In the genomic region with DNA sequence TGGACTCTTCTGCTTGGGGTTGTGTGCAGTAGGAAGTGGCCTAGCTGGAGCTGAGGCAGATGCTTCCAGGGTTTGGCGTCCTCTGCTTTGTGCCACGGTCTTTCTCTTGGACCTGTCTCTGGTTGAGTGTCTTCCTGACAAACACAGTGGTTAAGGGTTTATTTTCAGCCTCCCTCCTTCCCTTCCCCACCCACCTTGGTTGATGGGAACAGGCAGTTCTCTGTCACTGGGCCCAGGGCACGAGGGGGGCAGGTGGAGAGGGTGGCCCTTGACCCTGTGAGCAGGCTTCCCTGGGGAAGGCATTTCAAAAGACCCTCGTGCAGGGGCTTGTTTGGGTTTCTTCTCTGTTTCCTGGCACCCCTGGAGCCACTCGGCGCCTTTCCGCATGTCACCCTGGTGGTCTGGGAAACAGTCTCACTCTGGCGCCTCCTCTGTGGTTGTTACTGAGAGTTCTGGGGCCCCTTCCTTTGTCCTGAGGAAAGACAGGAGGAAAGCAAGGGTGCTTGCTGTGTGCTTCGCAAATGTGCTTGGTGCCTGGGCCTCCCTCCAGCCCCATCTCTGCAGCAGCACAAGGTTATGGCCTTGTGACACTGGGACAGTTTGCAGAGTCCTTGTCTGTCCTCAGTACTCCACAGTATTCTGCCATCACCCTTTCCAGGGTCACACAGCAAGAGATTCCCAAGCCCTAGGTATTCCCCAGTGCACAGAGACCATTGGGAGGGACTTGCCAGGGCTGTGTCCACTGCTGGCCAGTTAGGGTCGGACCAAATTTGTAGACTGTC, we compare ENCODE assay signal across 20 cellular contexts. TPM values are rescaled to one million over a fixed set of nuclear protein-coding genes. Genes with fewer than 3 reads are reported as not detected.
DNase-seq lines count a peak whose midpoint lies in the region; ATAC-seq, FAIRE-seq and TF ChIP-seq lines count a peak whose summit lies in the region.
"Had no signal": no experiment of that assay in that cellular context is flagged by ENCODE, and none has a peak within 500 bp of the region (broad histone marks: within the 10 kb centered on the region; RNA-seq: fewer than 3 reads in every experiment).

No MANE protein-coding gene starts in this region.

- H3K4me2 ChIP-seq in IMR-90 (ENCODE audit: low read depth, low read length) = no peak overlapping the region

- no peak overlapping the region for H3K4me3 ChIP-seq in IMR-90 (ENCODE audit: insufficient read depth, low read depth, low read length)
- no peak overlapping the region for H3K4me3 ChIP-seq in ascending aorta
- H3K4me3 ChIP-seq: body of pancreas, pancreas had no signal

- H3K9ac ChIP-seq in IMR-90 (ENCODE audit: low read depth, low read length) = no peak overlapping the region

- H3K36me3 ChIP-seq in IMR-90 (ENCODE audit: control insufficient read depth, insufficient read depth, low read length) (peaks cover 82% of the 10 kb centered on the region), ascending aorta (peaks cover 77 to 89% of the 10 kb centered on the region in 2 donors)

- H4K8ac ChIP-seq in IMR-90 (ENCODE audit: low read depth in 2 of 2, low read length in 2 of 2) = no peak overlapping the region

- no peak overlapping the region for H3K4me3 Mint-ChIP-seq in stimulated activated effector memory CD8-positive, alpha-beta T cell treated with anti-CD3 and anti-CD28 coated beads, Interleukin-12 subunit alpha, Interleukin-12 subunit beta, amount 100 ng/mL, for 72 hours
- H3K4me3 Mint-ChIP-seq in chondrocyte (ENCODE audit: unreplicated experiment) = no peak overlapping the region
- H3K4me3 Mint-ChIP-seq: activated CD4-positive, alpha-beta memory T cell treated with anti-CD3 and anti-CD28 coated beads for 36 hours; immature natural killer cell had no signal

- no peak for FAIRE-seq in H54 (lab: Jason Lieb, UNC)
- FAIRE-seq: pancreas, TTC549 had no signal

- no peak for ATAC-seq in IMR-90 (ENCODE audit: low read depth)
- ATAC-seq in left ventricle myocardium superior = peak; percentile 58
- ATAC-seq in stimulated activated effector memory CD8-positive, alpha-beta T cell treated with anti-CD3 and anti-CD28 coated beads, Interleukin-12 subunit alpha, Interleukin-12 subunit beta, amount 100 ng/mL, for 72 hours = no peak
- ATAC-seq: body of pancreas, pancreas had no signal

- H2AFZ ChIP-seq in IMR-90 (replicated peaks; ENCODE audit: low read length, poor library complexity) = no peak overlapping the region

- no peak overlapping the region for H4K91ac ChIP-seq in IMR-90 (ENCODE audit: insufficient read depth, low read depth, low read length)

- H2AK5ac ChIP-seq in IMR-90 (ENCODE audit: low read depth, low read length) = no peak overlapping the region

- TF ChIP-seq CTCF in IMR-90 (conservative IDR thresholded peaks at IDR 0.05; ENCODE audit: low read depth, low read length) (no peak), ascending aorta (IDR thresholded peaks at IDR 0.05) (no peak), chondrocyte (IDR thresholded peaks at IDR 0.05) (no peak)

- H3K27ac ChIP-seq in IMR-90 (ENCODE audit: insufficient read depth, low read length) (peak overlapping the region; percentile 24; the same call in 1 of the 2 replicates), ascending aorta (peak overlapping the region; percentile 40 to 51)
- H3K27ac ChIP-seq: body of pancreas, pancreas had no signal

- no peak overlapping the region for H2BK15ac ChIP-seq in IMR-90 (ENCODE audit: low read depth, low read length)

- in situ Hi-C loops in IMR-90 (cut with MboI; ENCODE audit: low sequenced_read_pairs) (no loop called here), G401 (cut with HindIII; ENCODE audit: low sequenced_read_pairs) (loop anchor here (10.0 kb wide), 1 partner anchor 160 kb away; no protein-coding TSS in a partner anchor)

- CTCF ChIA-PET in IMR-90 (lab: Yijun Ruan, JAX) = no interaction called here

- no peak for DNase-seq in IMR-90
- DNase-seq in ascending aorta (ENCODE audit: low spot score in 2 of 2) = no peak
- no peak for DNase-seq in left ventricle myocardium superior
- no peak for DNase-seq in stimulated activated effector memory CD8-positive, alpha-beta T cell treated with anti-CD3 and anti-CD28 coated beads, Interleukin-12 subunit alpha, Interleukin-12 subunit beta, amount 100 ng/mL, for 72 hours (ENCODE audit: low spot score in 2 of 2)
- DNase-seq in chondrocyte (ENCODE audit: low spot score) = no peak
- no peak for DNase-seq in activated gamma-delta T cell treated with Interleukin-2 at 50 U/mL for 16 hours
- DNase-seq in H54 (ENCODE audit: insufficient read length, low spot score) = no peak
- no peak for DNase-seq in G401 (ENCODE audit: low spot score)
- DNase-seq: activated CD4-positive, alpha-beta memory T cell treated with anti-CD3 and anti-CD28 coated beads for 36 hours; activated effector memory CD4-positive, alpha-beta T cell treated with anti-CD3 and anti-CD28 coated beads, Interleukin-2, amount 50 U/mL, for 16 hours; body of pancreas; DMS79 treated with DMSO at 0.1 percent for 48 hours; foreskin melanocyte; immature natural killer cell; NCI-H187; NCI-H446 treated with DMSO at 0.1 percent for 48 hours; pancreas had no signal

- H2BK5ac ChIP-seq in IMR-90 (ENCODE audit: low read depth, low read length, poor library complexity, severe bottlenecking) = no peak overlapping the region

- H4K20me1 ChIP-seq in IMR-90 (ENCODE audit: insufficient read depth, low read length) = peaks cover 32% of the 10 kb centered on the region

- H3K4me1 ChIP-seq in IMR-90 (ENCODE audit: control insufficient read depth, insufficient read depth, low read length) = peaks cover 13% of the 10 kb centered on the region; the same call in 1 of the 2 replicates
- H3K4me1 ChIP-seq in ascending aorta = peaks cover 0 to 4% of the 10 kb centered on the region in 2 donors
- H3K4me1 ChIP-seq: pancreas had no signal

- dilution Hi-C loops in IMR-90 (cut with HindIII; ENCODE audit: low sequenced_read_pairs, unreplicated experiment) = no loop called here

- peaks cover under 1% of the 10 kb centered on the region for H3K4me1 Mint-ChIP-seq in stimulated activated effector memory CD8-positive, alpha-beta T cell treated with anti-CD3 and anti-CD28 coated beads, Interleukin-12 subunit alpha, Interleukin-12 subunit beta, amount 100 ng/mL, for 72 hours
- peaks cover 19% of the 10 kb centered on the region for H3K4me1 Mint-ChIP-seq in chondrocyte (ENCODE audit: low read depth)

- no peak overlapping the region; the same call in 1 of the 2 replicates for H3K4ac ChIP-seq in IMR-90 (ENCODE audit: low read depth, low read length)

- peaks cover 14% of the 10 kb centered on the region; the same call in 1 of the 2 replicates for H3K9me1 ChIP-seq in IMR-90 (ENCODE audit: insufficient read depth, low read length)

- no peak for TF ChIP-seq RAD21 in IMR-90 (IDR thresholded peaks at IDR 0.05; ENCODE audit: low read length)

- 60% methylated on average over 4 of the region's 10 CpGs; no CpG with 5 or more reads in 1 of the 2 experiments for WGBS in IMR-90 (ENCODE audit: extremely low coverage in 2 of 2, insufficient read length in 1 of 2), 2 experiments

- intact Hi-C loops in IMR-90 (cut with micrococcal nuclease) (no loop called here), ascending aorta (cut with DNase I) (no loop called here), left ventricle myocardium superior (cut with micrococcal nuclease) (no loop called here)

- no peaks in the 10 kb centered on the region for H3K27me3 ChIP-seq in IMR-90 (ENCODE audit: control insufficient read depth, insufficient read depth, low read length)
- no peaks in the 10 kb centered on the region for H3K27me3 ChIP-seq in ascending aorta
- H3K27me3 ChIP-seq: body of pancreas, pancreas had no signal

- TF ChIP-seq POLR2A in IMR-90 (IDR thresholded peaks at IDR 0.05; ENCODE audit: low read depth, low read length) (no peak), H54 (IDR thresholded peaks at IDR 0.05; ENCODE audit: low read depth, low read length) (no peak)

- no peak overlapping the region for H4K5ac ChIP-seq in IMR-90 (ENCODE audit: low read depth, low read length)

- H3K56ac ChIP-seq in IMR-90 (ENCODE audit: extremely low read depth, insufficient read depth, low read length) = no peak overlapping the region

- H2BK120ac ChIP-seq in IMR-90 (ENCODE audit: low read depth, low read length) = no peak overlapping the region

- peaks cover 4 to 45% of the 10 kb centered on the region in 2 experiments; a peak in 3 of 4 replicates for H3K79me1 ChIP-seq in IMR-90 (ENCODE audit: low read depth in 1 of 2, low read length in 2 of 2)

- H3K23ac ChIP-seq in IMR-90 (ENCODE audit: low read depth, low read length) = no peak overlapping the region

- no peak overlapping the region for H3K18ac ChIP-seq in IMR-90 (ENCODE audit: low read depth, low read length)

- H3K36me3 Mint-ChIP-seq in stimulated activated effector memory CD8-positive, alpha-beta T cell treated with anti-CD3 and anti-CD28 coated beads, Interleukin-12 subunit alpha, Interleukin-12 subunit beta, amount 100 ng/mL, for 72 hours = peaks cover 57% of the 10 kb centered on the region
- peaks cover 31% of the 10 kb centered on the region for H3K36me3 Mint-ChIP-seq in chondrocyte (ENCODE audit: low read depth)

- H2BK20ac ChIP-seq in IMR-90 (ENCODE audit: low read depth, low read length) = no peak overlapping the region

- no TSS peak for BruUV-seq in IMR-90 (replicated peaks; lab: Mats Ljungman, UMichigan)

- no peak overlapping the region for H3K14ac ChIP-seq in IMR-90 (replicated peaks; ENCODE audit: low read depth, low read length)

- no peaks in the 10 kb centered on the region for H3K9me3 ChIP-seq in IMR-90 (ENCODE audit: control insufficient read depth, insufficient read depth, low read length)
- no peaks in the 10 kb centered on the region for H3K9me3 ChIP-seq in ascending aorta
- H3K9me3 ChIP-seq: body of pancreas, pancreas had no signal

- H2AK9ac ChIP-seq in IMR-90 (replicated peaks; ENCODE audit: low read depth, low read length, poor library complexity) = no peak overlapping the region

- peak overlapping the region; percentile 44 for H3K27ac Mint-ChIP-seq in stimulated activated effector memory CD8-positive, alpha-beta T cell treated with anti-CD3 and anti-CD28 coated beads, Interleukin-12 subunit alpha, Interleukin-12 subunit beta, amount 100 ng/mL, for 72 hours
- no peak overlapping the region for H3K27ac Mint-ChIP-seq in chondrocyte (ENCODE audit: unreplicated experiment)
- H3K27ac Mint-ChIP-seq: activated CD4-positive, alpha-beta memory T cell treated with anti-CD3 and anti-CD28 coated beads for 36 hours had no signal

- H3K9me3 Mint-ChIP-seq in stimulated activated effector memory CD8-positive, alpha-beta T cell treated with anti-CD3 and anti-CD28 coated beads, Interleukin-12 subunit alpha, Interleukin-12 subunit beta, amount 100 ng/mL, for 72 hours = no peaks in the 10 kb centered on the region
- H3K9me3 Mint-ChIP-seq in chondrocyte (ENCODE audit: low read depth) = no peaks in the 10 kb centered on the region
- H3K9me3 Mint-ChIP-seq: activated CD4-positive, alpha-beta memory T cell treated with anti-CD3 and anti-CD28 coated beads for 36 hours; immature natural killer cell; type B pancreatic cell had no signal

- no peaks in the 10 kb centered on the region for H3K27me3 Mint-ChIP-seq in chondrocyte (ENCODE audit: low read depth)
- H3K27me3 Mint-ChIP-seq: activated CD4-positive, alpha-beta memory T cell treated with anti-CD3 and anti-CD28 coated beads for 36 hours; type B pancreatic cell had no signal

- POLR2A ChIA-PET in IMR-90 (lab: Charles Lee; ENCODE audit: unreplicated experiment) = no interaction called here

RNA-seq across cellular contexts. Expression of gene STAB1, which starts 10.3 kb away (rescaled TPM):
- not detected in 2 replicates for total RNA-seq in IMR-90 (2012; rRNA removed)
- 0.04 TPM in 1 of 2 replicates, not detected in the other for polyA plus RNA-seq in IMR-90 (2012; rRNA removed)
- 0.04 TPM in 1 of 2 replicates, not detected in the other for polyA plus RNA-seq in IMR-90 (2012; cell fraction: cytosol; rRNA removed)
- polyA plus RNA-seq in IMR-90 (2012; cell fraction: nucleus; rRNA removed; ENCODE audit: low replicate concordance) = 0.24 and 0.60 TPM in 2 replicates
- total RNA-seq in ascending aorta = 363 TPM
- 69.7 TPM for total RNA-seq in left ventricle myocardium superior
- not detected in 3 replicates for total RNA-seq in chondrocyte
- total RNA-seq in G401 (2014; rRNA removed; shearing (Covaris generic)) = not detected in 2 replicates

RNA-seq across cellular contexts. Expression of gene NISCH, which starts 29.5 kb away (rescaled TPM):
- total RNA-seq in IMR-90 (2012; rRNA removed) (34.2 and 36.9 TPM in 2 replicates), ascending aorta (58.3 TPM), left ventricle myocardium superior (48.3 TPM), chondrocyte (97.6 to 121 TPM (median 101 TPM) in 3 replicates)
- polyA plus RNA-seq in IMR-90 (2012; rRNA removed) = 86.0 and 92.2 TPM in 2 replicates
- polyA plus RNA-seq in IMR-90 (2012; cell fraction: cytosol; rRNA removed) = 37.7 and 53.7 TPM in 2 replicates
- polyA plus RNA-seq in IMR-90 (2012; cell fraction: nucleus; rRNA removed; ENCODE audit: low replicate concordance) = 524 and 765 TPM in 2 replicates
- 25.5 and 28.9 TPM in 2 replicates for total RNA-seq in G401 (2014; rRNA removed; shearing (Covaris generic))

RNA-seq across cellular contexts. Expression of gene TNNC1, which starts 31.0 kb away (rescaled TPM):
- total RNA-seq in IMR-90 (2012; rRNA removed) (1.1 and 1.3 TPM in 2 replicates), ascending aorta (68.6 TPM), left ventricle myocardium superior (8,945 TPM), chondrocyte (3.3 to 13.7 TPM (median 12.7 TPM) in 3 replicates)
- polyA plus RNA-seq in IMR-90 (2012; rRNA removed) = 4.0 and 4.6 TPM in 2 replicates
- 1.8 and 2.3 TPM in 2 replicates for polyA plus RNA-seq in IMR-90 (2012; cell fraction: cytosol; rRNA removed)
- polyA plus RNA-seq in IMR-90 (2012; cell fraction: nucleus; rRNA removed; ENCODE audit: low replicate concordance) = 3.4 and 6.2 TPM in 2 replicates
- total RNA-seq in G401 (2014; rRNA removed; shearing (Covaris generic)) = 86.7 and 117 TPM in 2 replicates
- polyA plus RNA-seq: immature natural killer cell had no signal

RNA-seq across cellular contexts. Expression of gene SEMA3G, which starts 40.0 kb away (rescaled TPM):
- total RNA-seq in IMR-90 (2012; rRNA removed) (not detected in 2 replicates), ascending aorta (163 TPM), left ventricle myocardium superior (9.1 TPM), chondrocyte (0.17 TPM in 1 of 3 replicates, not detected in the others)
- 0.04 and 0.07 TPM in 2 replicates for polyA plus RNA-seq in IMR-90 (2012; rRNA removed)
- polyA plus RNA-seq in IMR-90 (2012; cell fraction: cytosol; rRNA removed) = 0.01 and 0.07 TPM in 2 replicates
- polyA plus RNA-seq in IMR-90 (2012; cell fraction: nucleus; rRNA removed; ENCODE audit: low replicate concordance) = 0.01 and 0.03 TPM in 2 replicates
- 0.10 and 0.98 TPM in 2 replicates for total RNA-seq in G401 (2014; rRNA removed; shearing (Covaris generic))
- polyA plus RNA-seq: BJ, immature natural killer cell had no signal

RNA-seq across cellular contexts. Expression of gene NT5DC2, which starts 48.8 kb away (rescaled TPM):
- total RNA-seq in IMR-90 (2012; rRNA removed) (161 and 173 TPM in 2 replicates), ascending aorta (95.5 TPM), left ventricle myocardium superior (68.3 TPM), chondrocyte (283 to 309 TPM (median 298 TPM) in 3 replicates)
- polyA plus RNA-seq in IMR-90 (2012; rRNA removed) = 200 and 228 TPM in 2 replicates
- polyA plus RNA-seq in IMR-90 (2012; cell fraction: cytosol; rRNA removed) = 168 and 316 TPM in 2 replicates
- polyA plus RNA-seq in IMR-90 (2012; cell fraction: nucleus; rRNA removed; ENCODE audit: low replicate concordance) = 247 and 500 TPM in 2 replicates
- 36.9 and 53.2 TPM in 2 replicates for total RNA-seq in G401 (2014; rRNA removed; shearing (Covaris generic))

Comparison
In these comparisons a context has a peak if more than half of its experiments do, and no peak if none do; other contexts are left out.
1. RNA of gene STAB1, which starts 10.3 kb away (total RNA-seq): 363 TPM in ascending aorta (single experiment) and 69.7 TPM in left ventricle myocardium superior (single experiment); not detected in chondrocyte, not detected in G401 and not detected in IMR-90; every median in the first group is over 10 times any median in the second.
2. RNA of gene TNNC1, which starts 31.0 kb away (total RNA-seq): 8,945 TPM in left ventricle myocardium superior (single experiment); 86.7 to 117 TPM in G401, 68.6 TPM in ascending aorta (single experiment), 3.3 to 13.7 TPM in chondrocyte and 1.1 to 1.3 TPM in IMR-90; every median in the first group is over 10 times any median in the second.